ENCODE assay signal across 12 cellular contexts in the genomic region with DNA sequence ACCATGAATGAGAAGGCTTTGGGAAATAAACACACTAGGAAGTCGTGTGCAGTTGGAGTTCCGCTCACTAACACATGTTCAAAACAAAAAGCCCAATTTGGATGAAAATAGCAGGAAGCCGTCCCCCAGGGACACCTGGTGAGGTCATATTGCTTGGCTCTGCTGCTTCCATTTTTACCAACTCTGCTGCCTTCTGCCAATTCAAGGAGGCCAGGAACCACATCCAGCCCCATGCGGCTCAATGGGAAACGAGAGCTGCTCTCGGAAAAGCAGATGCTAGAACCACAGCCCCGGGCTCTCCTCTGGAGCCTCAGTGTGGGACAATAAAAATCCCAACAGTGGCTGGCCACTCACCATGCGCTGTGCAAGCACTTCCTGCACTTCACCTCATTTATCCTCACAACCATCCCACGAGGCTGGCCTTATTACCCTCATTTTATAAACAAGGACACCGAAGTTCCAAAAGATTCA. TPM values are rescaled to one million over a fixed set of nuclear protein-coding genes. Genes with fewer than 3 reads are reported as not detected.
A peak's percentile ranks its signal among the peaks of the same experiment; 100 is the strongest.
DNase-seq lines count a peak whose midpoint lies in the region; ATAC-seq, FAIRE-seq and TF ChIP-seq lines count a peak whose summit lies in the region.
"Had no signal": no experiment of that assay in that cellular context is flagged by ENCODE, and none has a peak within 500 bp of the region (broad histone marks: within the 10 kb centered on the region; RNA-seq: fewer than 3 reads in every experiment).

No MANE protein-coding gene starts in this region.

- ATAC-seq in memory B cell (ENCODE audit: low read depth) = no peak
- no peak for ATAC-seq in HepG2
- ATAC-seq in GM21737 (IDR thresholded peaks at IDR 0.05; ENCODE audit: unreplicated experiment) = no peak
- ATAC-seq: activated CD4-positive, CD25-positive, alpha-beta regulatory T cell treated with anti-CD3 and anti-CD28 coated beads, Interleukin-2, amount 50 U/mL, for 24 hours; activated naive CD8-positive, alpha-beta T cell treated with anti-CD3 and anti-CD28 coated beads, Interleukin-2, amount 50 U/mL, for 24 hours had no signal

- no peaks in the 10 kb centered on the region for H3K9me3 ChIP-seq in HepG2 (ENCODE audit: low read length)

- peaks cover 2% of the 10 kb centered on the region for H3K9me3 Mint-ChIP-seq in activated CD4-positive, alpha-beta T cell treated with anti-CD3 and anti-CD28 coated beads, Interleukin-2, amount 10 ng/mL, durations not matched to agents 7 days and 5 days
- H3K9me3 Mint-ChIP-seq in memory B cell = no peaks in the 10 kb centered on the region
- H3K9me3 Mint-ChIP-seq: activated naive CD8-positive, alpha-beta T cell treated with anti-CD3 and anti-CD28 coated beads, Interleukin-2, amount 50 U/mL, for 24 hours had no signal

- H3K4me3 ChIP-seq in urinary bladder (ENCODE audit: low read depth, low read length) (no peak overlapping the region), HepG2 (replicated peaks in 1 of 3; ENCODE audit: insufficient read depth in 1 of 3, low read depth in 2 of 3, low read length in 3 of 3) (no peak overlapping the region)

- H3K79me2 ChIP-seq in HepG2 (ENCODE audit: insufficient read depth, low read length) = no peaks in the 10 kb centered on the region

- BruUV-seq in HepG2 (replicated peaks; lab: Mats Ljungman, UMichigan) = no TSS peak

- no peak overlapping the region for H2AFZ ChIP-seq in HepG2 (ENCODE audit: low read length)

- no peak for TF ChIP-seq CTCF in HepG2 (CRISPR knock-in tag; IDR thresholded peaks at IDR 0.05)

- H3K27ac ChIP-seq in urinary bladder (ENCODE audit: low read depth) (peak overlapping the region; percentile 78), HepG2 (ENCODE audit: extremely low read length, insufficient read depth, low read length) (no peak overlapping the region)

- H3K4me1 ChIP-seq in urinary bladder (ENCODE audit: insufficient read depth) = peaks cover 2% of the 10 kb centered on the region
- peaks cover 21% of the 10 kb centered on the region for H3K4me1 ChIP-seq in HepG2 (ENCODE audit: insufficient read depth, low read length)

- H3K27me3 ChIP-seq in HepG2 (ENCODE audit: control insufficient read depth in 1 of 2, insufficient read depth in 2 of 2, low read length in 2 of 2) = no peaks in the 10 kb centered on the region; a peak in 1 of 5 replicates

- H3K36me3 ChIP-seq in urinary bladder (ENCODE audit: insufficient read depth) (no peaks in the 10 kb centered on the region), HepG2 (replicated peaks in 1 of 2; ENCODE audit: control insufficient read depth in 1 of 2, insufficient read depth in 2 of 2, low read length in 2 of 2) (no peaks in the 10 kb centered on the region; a peak in 1 of 5 replicates)

- TF ChIP-seq POLR2A in HepG2 (IDR thresholded peaks at IDR 0.05; ENCODE audit: insufficient read depth in 1 of 2, low read depth in 2 of 2, low read length in 2 of 2) = no peak

- FAIRE-seq in HepG2 (lab: Jason Lieb, UNC) = no peak

- intact Hi-C loops in HepG2 (cut with micrococcal nuclease; ENCODE audit: unreplicated experiment) = no loop called here

- no peak for TF ChIP-seq RAD21 in HepG2 (CRISPR knock-in tag; IDR thresholded peaks at IDR 0.05)

- H4K20me1 ChIP-seq in HepG2 (ENCODE audit: insufficient read depth, low read length) = no peaks in the 10 kb centered on the region

- in situ Hi-C loops in HepG2 (cut with HindIII; ENCODE audit: extremely low pct_ligation_motif_present, low pct_unique_long_range_greater_than_20kb) = no loop called here

- 38% methylated on average over 10 of the region's 10 CpGs for WGBS in urinary bladder
- 76% methylated on average over 9 of the region's 10 CpGs for WGBS in HepG2 (ENCODE audit: low lambda C conversion rate)

- H3K27ac Mint-ChIP-seq in activated CD4-positive, alpha-beta T cell treated with anti-CD3 and anti-CD28 coated beads, Interleukin-2, amount 10 ng/mL, durations not matched to agents 7 days and 5 days = peak overlapping the region; percentile 38
- H3K27ac Mint-ChIP-seq in memory B cell = peak overlapping the region; percentile 86
- H3K27ac Mint-ChIP-seq: activated naive CD8-positive, alpha-beta T cell treated with anti-CD3 and anti-CD28 coated beads, Interleukin-2, amount 50 U/mL, for 24 hours had no signal

- POLR2A ChIA-PET in activated CD4-positive, alpha-beta T cell treated with anti-CD3 and anti-CD28 coated beads, Interleukin-2, amount 10 ng/mL, durations not matched to agents 7 days and 5 days (lab: Charles Lee) = no interaction called here
- POLR2A ChIA-PET in HepG2 (lab: Yijun Ruan, JAX) = no interaction called here

- no peak overlapping the region for H3K9ac ChIP-seq in HepG2 (ENCODE audit: insufficient read depth, low read depth, low read length)

- H3K4me2 ChIP-seq in HepG2 (ENCODE audit: low read depth, low read length) = no peak overlapping the region

- H3K27me3 Mint-ChIP-seq in activated CD4-positive, alpha-beta T cell treated with anti-CD3 and anti-CD28 coated beads, Interleukin-2, amount 10 ng/mL, durations not matched to agents 7 days and 5 days = no peaks in the 10 kb centered on the region
- no peaks in the 10 kb centered on the region for H3K27me3 Mint-ChIP-seq in memory B cell

- no peak for DNase-seq in activated CD4-positive, alpha-beta T cell treated with anti-CD3 and anti-CD28 coated beads, Interleukin-2, amount 10 ng/mL, durations not matched to agents 7 days and 5 days
- DNase-seq in activated CD4-positive, alpha-beta T cell treated with anti-CD3 and anti-CD28 coated beads for 1 hour = no peak
- DNase-seq in cerebellar cortex (ENCODE audit: low spot score) (peak; percentile 87), memory B cell (ENCODE audit: low spot score in 2 of 2) (no peak), NAMALWA (ENCODE audit: low spot score) (no peak), HepG2 (ENCODE audit: low spot score) (no peak)
- DNase-seq: activated naive CD8-positive, alpha-beta T cell treated with anti-CD3 and anti-CD28 coated beads, Interleukin-2, amount 50 U/mL, for 24 hours; Karpas-422; stimulated activated CD4-positive, alpha-beta T cell treated with anti-CD3 and anti-CD28 coated beads, Interleukin-4, amount 100 ng/mL, for 4 hours had no signal

- peaks cover 79% of the 10 kb centered on the region for H3K4me1 Mint-ChIP-seq in activated CD4-positive, alpha-beta T cell treated with anti-CD3 and anti-CD28 coated beads, Interleukin-2, amount 10 ng/mL, durations not matched to agents 7 days and 5 days
- H3K4me1 Mint-ChIP-seq in memory B cell = peaks cover 64% of the 10 kb centered on the region

- no peak overlapping the region for H3K4me3 Mint-ChIP-seq in activated CD4-positive, alpha-beta T cell treated with anti-CD3 and anti-CD28 coated beads, Interleukin-2, amount 10 ng/mL, durations not matched to agents 7 days and 5 days
- peak overlapping the region; percentile 37 for H3K4me3 Mint-ChIP-seq in memory B cell
- H3K4me3 Mint-ChIP-seq: activated naive CD8-positive, alpha-beta T cell treated with anti-CD3 and anti-CD28 coated beads, Interleukin-2, amount 50 U/mL, for 24 hours had no signal

- TF ChIP-seq EP300 in HepG2 (IDR thresholded peaks at IDR 0.05; ENCODE audit: low read depth in 2 of 2, low read length in 2 of 2) = no peak
- no peak for TF ChIP-seq EP300 in HepG2 (CRISPR knock-in tag; IDR thresholded peaks at IDR 0.05; ENCODE audit: borderline replicate concordance)

- peaks cover 82% of the 10 kb centered on the region for H3K36me3 Mint-ChIP-seq in activated CD4-positive, alpha-beta T cell treated with anti-CD3 and anti-CD28 coated beads, Interleukin-2, amount 10 ng/mL, durations not matched to agents 7 days and 5 days (ENCODE audit: low read depth)
- peaks cover 51% of the 10 kb centered on the region for H3K36me3 Mint-ChIP-seq in memory B cell

- CTCF ChIA-PET in activated CD4-positive, alpha-beta T cell treated with anti-CD3 and anti-CD28 coated beads, Interleukin-2, amount 10 ng/mL, durations not matched to agents 7 days and 5 days (lab: Charles Lee) = interaction anchor here (0.6 to 1.9 kb wide), 4 partner anchors 18 to 181 kb away, joined by 3 to 5 read pairs (median 4); partner anchors contain the start of gene LSM11
- CTCF ChIA-PET in HepG2 (lab: Yijun Ruan, JAX; ENCODE audit: low intra/inter-chr PET ratio, low total read pairs) = no interaction called here

TF ChIP-seq in HepG2, 621 proteins besides CTCF, POLR2A, EP300 and RAD21 (continues in another document):
- TF ChIP-seq MED8 (CRISPR knock-in tag; IDR thresholded peaks at IDR 0.05; ENCODE audit: insufficient replicate concordance) = no peak

RNA-seq across cellular contexts. Expression of gene ADAM19, which starts 13.4 kb away (rescaled TPM):
- total RNA-seq in activated CD4-positive, alpha-beta T cell treated with anti-CD3 and anti-CD28 coated beads, Interleukin-2, amount 10 ng/mL, durations not matched to agents 7 days and 5 days = 100 to 1,000 TPM; 118 to 127 TPM
- total RNA-seq in urinary bladder (49.8 TPM), HepG2 (2016; rRNA removed; fragmentation: Illumina TruSeq; extraction: Trizol) (0.24 and 0.38 TPM in 2 replicates)
- polyA plus RNA-seq in urinary bladder (26.4 TPM), HepG2 (2011; rRNA removed) (0.61 and 0.74 TPM in 2 replicates)
- total RNA-seq in HepG2 (2016; cell fraction: cytosol; rRNA removed; fragmentation: Illumina TruSeq; extraction: Trizol; ENCODE audit: low read depth) = 0.18 TPM in 1 of 2 replicates, not detected in the other
- 0.13 and 0.28 TPM in 2 replicates for total RNA-seq in HepG2 (2016; cell fraction: insoluble cytoplasmic fraction; rRNA removed; fragmentation: Illumina TruSeq; extraction: Trizol)
- total RNA-seq in HepG2 (2016; cell fraction: membrane; rRNA removed; fragmentation: Illumina TruSeq; extraction: Trizol) = 0.15 and 0.17 TPM in 2 replicates
- 0.41 and 0.50 TPM in 2 replicates for total RNA-seq in HepG2 (2016; cell fraction: nucleus; rRNA removed; fragmentation: Illumina TruSeq; extraction: Trizol)
- 0.31 and 0.35 TPM in 2 replicates for polyA plus RNA-seq in HepG2 (2011; cell fraction: cytosol; rRNA removed)
- 1.1 and 1.4 TPM in 2 replicates for polyA plus RNA-seq in HepG2 (2011; cell fraction: nucleus; rRNA removed)
- polyA plus RNA-seq in HepG2 (2012) = 0.21 and 0.23 TPM in 2 replicates
- polyA plus RNA-seq in HepG2 (2016; cell fraction: cytosol; fragmentation: Illumina TruSeq; extraction: Trizol; ENCODE audit: low read depth) = 0.03 TPM in 1 of 2 replicates, not detected in the other
- polyA plus RNA-seq in HepG2 (2016; cell fraction: insoluble cytoplasmic fraction; fragmentation: Illumina TruSeq; extraction: Trizol; ENCODE audit: low read depth) = 0.03 and 0.07 TPM in 2 replicates
- polyA plus RNA-seq in HepG2 (2016; cell fraction: membrane; fragmentation: Illumina TruSeq; extraction: Trizol; ENCODE audit: low read depth) = 0.12 TPM in 1 of 2 replicates, not detected in the other
- 0.52 and 0.73 TPM in 2 replicates for polyA plus RNA-seq in HepG2 (2016; cell fraction: nucleus; fragmentation: Illumina TruSeq; extraction: Trizol; ENCODE audit: insufficient read depth, low read depth)
- 0.12 and 1.3 TPM in 2 replicates for polyA minus RNA-seq in HepG2 (2011; rRNA and poly(A)+ RNA removed; ENCODE audit: low replicate concordance)
- polyA minus RNA-seq in HepG2 (2011; cell fraction: cytosol; rRNA and poly(A)+ RNA removed) = 0.53 and 0.69 TPM in 2 replicates
- polyA minus RNA-seq in HepG2 (2011; cell fraction: nucleus; rRNA and poly(A)+ RNA removed) = 0.77 and 0.87 TPM in 2 replicates

Comparison
In these comparisons a context has a peak if more than half of its experiments do, and no peak if none do; other contexts are left out.
1. RNA of gene ADAM19, which starts 13.4 kb away (total RNA-seq): 118 to 127 TPM in activated CD4-positive, alpha-beta T cell treated with anti-CD3 and anti-CD28 coated beads, Interleukin-2, amount 10 ng/mL, durations not matched to agents 7 days and 5 days and 49.8 TPM in urinary bladder (single experiment); 0.13 to 0.50 TPM in HepG2; every median in the first group is over 10 times any median in the second.